Comparison of ENCODE assay signal across 1 cellular context in genomic region chr7:39554583-39555140, GRCh38.
A peak's percentile ranks its signal among the peaks of the same experiment; 100 is the strongest.
TF ChIP-seq lines count a peak whose summit lies in the region.

No MANE protein-coding gene starts in this region.

TF ChIP-seq in HepG2, 621 proteins besides CTCF, POLR2A, EP300 and RAD21:
- TF ChIP-seq MAFF (IDR thresholded peaks at IDR 0.05; ENCODE audit: low read depth, low read length) = peak; percentile 37; the same call in 1 of the 2 replicates
- TF ChIP-seq PTBP1 (IDR thresholded peaks at IDR 0.05; ENCODE audit: low read depth, low read length, poor library complexity, severe bottlenecking) = no peak
- TF ChIP-seq ZNF33B (CRISPR knock-in tag; IDR thresholded peaks at IDR 0.05) = no peak
- TF ChIP-seq MAFK (conservative IDR thresholded peaks at IDR 0.05 in 1 of 2, IDR thresholded peaks at IDR 0.05 in 1 of 2; ENCODE audit: low read length in 2 of 2) = peak; percentile 34 to 64
- TF ChIP-seq ZNF331 (CRISPR knock-in tag; IDR thresholded peaks at IDR 0.05) = no peak
- no peak for TF ChIP-seq FOXA3 (CRISPR knock-in tag; IDR thresholded peaks at IDR 0.05)
- TF ChIP-seq SMARCC2 (IDR thresholded peaks at IDR 0.05) = no peak
- TF ChIP-seq ZMAT5 (CRISPR knock-in tag; IDR thresholded peaks at IDR 0.05; ENCODE audit: borderline replicate concordance, low read depth) = no peak
- no peak for TF ChIP-seq RAD51 (IDR thresholded peaks at IDR 0.05; ENCODE audit: borderline replicate concordance)
- TF ChIP-seq LCORL (IDR thresholded peaks at IDR 0.05) = no peak
- no peak for TF ChIP-seq LCORL (CRISPR knock-in tag; IDR thresholded peaks at IDR 0.05)
